30 cellular contexts compared by ENCODE assay signal in genomic region chr22:41075946-41076345, GRCh38.
"Had no signal": no experiment of that assay in that cellular context is flagged by ENCODE, and none has a peak within 500 bp of the region (broad histone marks: within the 10 kb centered on the region; RNA-seq: fewer than 3 reads in every experiment).

No MANE protein-coding gene starts in this region.

- H3K27ac ChIP-seq: left lung, lower lobe of right lung, neural progenitor cell, neutrophil, prostate gland, sigmoid colon, spleen, suprapubic skin, thoracic aorta, tibial artery, upper lobe of right lung had no signal

- H2AFZ ChIP-seq: neural progenitor cell had no signal

- H3K4me3 Mint-ChIP-seq: immature natural killer cell; mesothelial cell of epicardium; naive B cell; natural killer cell; nephron progenitor cell; neural progenitor cell; stimulated activated effector memory CD8-positive, alpha-beta T cell treated with anti-CD3 and anti-CD28 coated beads, Interleukin-12 subunit alpha, Interleukin-12 subunit beta, amount 100 ng/mL, for 72 hours; stimulated activated naive CD8-positive, alpha-beta T cell treated with anti-CD3 and anti-CD28 coated beads, Interleukin-15, Interleukin-2, amounts not matched to agents 100 ng/mL and 50 ng/mL, for 24 hours had no signal

- H3K36me3 Mint-ChIP-seq: immature natural killer cell; mesothelial cell of epicardium; naive B cell; natural killer cell; neural progenitor cell; stimulated activated effector memory CD8-positive, alpha-beta T cell treated with anti-CD3 and anti-CD28 coated beads, Interleukin-12 subunit alpha, Interleukin-12 subunit beta, amount 100 ng/mL, for 72 hours had no signal

- H3K27me3 Mint-ChIP-seq: naive B cell; stimulated activated naive CD8-positive, alpha-beta T cell treated with anti-CD3 and anti-CD28 coated beads, Interleukin-15, Interleukin-2, amounts not matched to agents 100 ng/mL and 50 ng/mL, for 24 hours had no signal

- H3K4me1 Mint-ChIP-seq: immature natural killer cell; mesothelial cell of epicardium; natural killer cell; nephron progenitor cell; stimulated activated effector memory CD8-positive, alpha-beta T cell treated with anti-CD3 and anti-CD28 coated beads, Interleukin-12 subunit alpha, Interleukin-12 subunit beta, amount 100 ng/mL, for 72 hours had no signal

- H3K4me1 ChIP-seq: left lung, lower lobe of right lung, prostate gland, sigmoid colon, suprapubic skin, tibial artery, upper lobe of right lung had no signal

- H3K9ac ChIP-seq: neural progenitor cell had no signal

- H3K27ac Mint-ChIP-seq: immature natural killer cell; mesothelial cell of epicardium; natural killer cell; nephron progenitor cell; neural progenitor cell; stimulated activated effector memory CD8-positive, alpha-beta T cell treated with anti-CD3 and anti-CD28 coated beads, Interleukin-12 subunit alpha, Interleukin-12 subunit beta, amount 100 ng/mL, for 72 hours; stimulated activated naive CD8-positive, alpha-beta T cell treated with anti-CD3 and anti-CD28 coated beads, Interleukin-15, Interleukin-2, amounts not matched to agents 100 ng/mL and 50 ng/mL, for 24 hours had no signal

- DNase-seq: hypothalamus; immature natural killer cell; kidney; left colon; left lung; lower lobe of right lung; mammary epithelial cell; mesenchymal stem cell; naive B cell; natural killer cell; nephron progenitor cell; occipital lobe; retina; right cardiac atrium; sigmoid colon; small intestine; spleen; stimulated activated CD4-positive, alpha-beta T cell treated with anti-CD3 and anti-CD28 coated beads, Interleukin-4, amount 100 ng/mL, for 24 hours; stimulated activated naive CD4-positive, alpha-beta T cell; trophoblast cell; upper lobe of right lung had no signal

- H3K4me2 ChIP-seq: neural progenitor cell had no signal

- H3K9me3 ChIP-seq: left lung, lower lobe of right lung, neutrophil, prostate gland, sigmoid colon, spleen, suprapubic skin, thoracic aorta, tibial artery, upper lobe of right lung had no signal

- H3K4me3 ChIP-seq: left lung, lower lobe of right lung, neural progenitor cell, prostate gland, sigmoid colon, spleen, suprapubic skin, thoracic aorta, tibial artery, upper lobe of right lung had no signal

- H3K9me3 Mint-ChIP-seq: mesothelial cell of epicardium; naive B cell; natural killer cell; nephron progenitor cell; neural progenitor cell; stimulated activated effector memory CD8-positive, alpha-beta T cell treated with anti-CD3 and anti-CD28 coated beads, Interleukin-12 subunit alpha, Interleukin-12 subunit beta, amount 100 ng/mL, for 72 hours; stimulated activated naive CD8-positive, alpha-beta T cell treated with anti-CD3 and anti-CD28 coated beads, Interleukin-15, Interleukin-2, amounts not matched to agents 100 ng/mL and 50 ng/mL, for 24 hours had no signal

- H3K27me3 ChIP-seq: left lung, neural progenitor cell, neutrophil, sigmoid colon, spleen, suprapubic skin, upper lobe of right lung had no signal

- ATAC-seq: left colon; left lung; lower lobe of right lung; natural killer cell; right cardiac atrium; stimulated activated effector memory CD8-positive, alpha-beta T cell treated with anti-CD3 and anti-CD28 coated beads, Interleukin-12 subunit alpha, Interleukin-12 subunit beta, amount 100 ng/mL, for 72 hours; upper lobe of right lung had no signal

- H3K36me3 ChIP-seq: left lung, lower lobe of right lung, neural progenitor cell, neutrophil, prostate gland, sigmoid colon, spleen, suprapubic skin, thoracic aorta, tibial artery, upper lobe of right lung had no signal
